Comparison of ENCODE assay signal across 20 cellular contexts in the genomic region with DNA sequence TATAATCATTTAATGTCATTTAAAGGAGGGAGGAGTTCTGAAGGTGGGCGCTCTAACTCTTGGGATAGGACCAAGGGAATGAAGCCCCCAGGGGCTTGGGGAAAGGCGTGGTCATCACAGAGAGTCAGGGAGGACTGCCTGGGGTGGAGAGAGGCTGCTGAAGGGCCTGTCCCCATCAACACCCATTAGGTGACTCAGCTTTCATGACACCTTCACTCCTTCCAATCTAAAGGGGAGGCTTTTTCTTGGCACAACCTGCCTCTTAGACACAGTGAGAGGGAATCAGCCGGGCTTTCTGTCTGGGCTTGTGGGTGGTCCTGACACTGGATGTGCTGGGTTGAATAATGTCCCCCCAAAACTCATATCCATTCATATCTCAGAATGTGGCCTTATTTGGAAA.
"Had no signal": no experiment of that assay in that cellular context is flagged by ENCODE, and none has a peak within 500 bp of the region (broad histone marks: within the 10 kb centered on the region; RNA-seq: fewer than 3 reads in every experiment).

No MANE protein-coding gene starts in this region.

- H3K9me3 Mint-ChIP-seq: activated naive CD4-positive, alpha-beta T cell treated with anti-CD3 and anti-CD28 coated beads, Interleukin-2, amount 10 ng/mL, durations not matched to agents 7 days and 5 days; activated naive CD8-positive, alpha-beta T cell treated with anti-CD3 and anti-CD28 coated beads, Interleukin-2, amount 50 U/mL, for 24 hours; activated T-cell treated with anti-CD3 and anti-CD28 coated beads, Interleukin-2, amount 50 U/mL, for 24 hours; activated T-helper 2 cell treated with anti-CD3 and anti-CD28 coated beads, Interferon-gamma antibody, Interleukin-2, Interleukin-4, amounts not matched to agents 10 μg/mL and 5 μg/mL and 100 μg/mL, durations not matched to agents 14 hours and 24 hours and 36 hours; dendritic cell treated with granulocyte-macrophage colony-stimulating factor and Interleukin-4, amounts not matched to agents 40 ng/mL and 50 ng/mL, for 4 days had no signal

- DNase-seq: activated CD4-positive, alpha-beta T cell treated with anti-CD3 and anti-CD28 coated beads for 36 hours; activated CD4-positive, alpha-beta T cell treated with anti-CD3 and anti-CD28 coated beads, Interleukin-2, amount 50 U/mL, for 48 hours; activated CD8-positive, alpha-beta memory T cell treated with anti-CD3 and anti-CD28 coated beads, Interleukin-2, amount 10 ng/mL, durations not matched to agents 7 days and 5 days; activated naive CD4-positive, alpha-beta T cell treated with anti-CD3 and anti-CD28 coated beads, Interleukin-2, amount 10 ng/mL, durations not matched to agents 7 days and 5 days; activated naive CD8-positive, alpha-beta T cell treated with anti-CD3 and anti-CD28 coated beads, Interleukin-2, amount 50 U/mL, for 24 hours; activated T-cell treated with anti-CD3 and anti-CD28 coated beads, Interleukin-2, amount 50 U/mL, for 24 hours; effector CD8-positive, alpha-beta T cell; foreskin fibroblast; mammary epithelial cell; midbrain; nephron progenitor cell; small intestine; stimulated activated CD4-positive, alpha-beta T cell treated with anti-CD3 and anti-CD28 coated beads, Interleukin-4, amount 100 ng/mL, for 1 hour; stomach; T-helper 2 cell had no signal

- H3K36me3 Mint-ChIP-seq: activated CD8-positive, alpha-beta memory T cell treated with anti-CD3 and anti-CD28 coated beads, Interleukin-2, amount 10 ng/mL, durations not matched to agents 7 days and 5 days; activated naive CD4-positive, alpha-beta T cell treated with anti-CD3 and anti-CD28 coated beads, Interleukin-2, amount 10 ng/mL, durations not matched to agents 7 days and 5 days; type B pancreatic cell had no signal

- ATAC-seq: activated CD4-positive, alpha-beta T cell treated with anti-CD3 and anti-CD28 coated beads for 36 hours; activated CD8-positive, alpha-beta memory T cell treated with anti-CD3 and anti-CD28 coated beads, Interleukin-2, amount 10 ng/mL, durations not matched to agents 7 days and 5 days; activated naive CD8-positive, alpha-beta T cell treated with anti-CD3 and anti-CD28 coated beads, Interleukin-2, amount 50 U/mL, for 24 hours; left lobe of liver had no signal

- H3K27ac ChIP-seq: stomach had no signal

- H3K36me3 ChIP-seq: stomach had no signal

- H3K9me3 ChIP-seq: stomach had no signal

- H3K27ac Mint-ChIP-seq: activated CD4-positive, alpha-beta T cell treated with anti-CD3 and anti-CD28 coated beads for 36 hours; activated CD8-positive, alpha-beta memory T cell treated with anti-CD3 and anti-CD28 coated beads, Interleukin-2, amount 10 ng/mL, durations not matched to agents 7 days and 5 days; activated naive CD4-positive, alpha-beta T cell treated with anti-CD3 and anti-CD28 coated beads, Interleukin-2, amount 10 ng/mL, durations not matched to agents 7 days and 5 days; activated naive CD8-positive, alpha-beta T cell treated with anti-CD3 and anti-CD28 coated beads, Interleukin-2, amount 50 U/mL, for 24 hours; activated T-cell treated with anti-CD3 and anti-CD28 coated beads, Interleukin-2, amount 50 U/mL, for 24 hours; activated T-helper 2 cell treated with anti-CD3 and anti-CD28 coated beads, Interferon-gamma antibody, Interleukin-2, Interleukin-4, amounts not matched to agents 10 μg/mL and 5 μg/mL and 100 μg/mL, durations not matched to agents 14 hours and 24 hours and 36 hours; dendritic cell treated with granulocyte-macrophage colony-stimulating factor and Interleukin-4, amounts not matched to agents 40 ng/mL and 50 ng/mL, for 4 days; nephron progenitor cell; type B pancreatic cell had no signal

- FAIRE-seq: keratinocyte, small intestine had no signal

- H3K4me3 ChIP-seq: stomach had no signal

- H3K4me3 Mint-ChIP-seq: activated CD4-positive, alpha-beta T cell treated with anti-CD3 and anti-CD28 coated beads for 36 hours; activated CD8-positive, alpha-beta memory T cell treated with anti-CD3 and anti-CD28 coated beads, Interleukin-2, amount 10 ng/mL, durations not matched to agents 7 days and 5 days; activated naive CD4-positive, alpha-beta T cell treated with anti-CD3 and anti-CD28 coated beads, Interleukin-2, amount 10 ng/mL, durations not matched to agents 7 days and 5 days; activated naive CD8-positive, alpha-beta T cell treated with anti-CD3 and anti-CD28 coated beads, Interleukin-2, amount 50 U/mL, for 24 hours; activated T-cell treated with anti-CD3 and anti-CD28 coated beads, Interleukin-2, amount 50 U/mL, for 24 hours; dendritic cell treated with granulocyte-macrophage colony-stimulating factor and Interleukin-4, amounts not matched to agents 40 ng/mL and 50 ng/mL, for 4 days; nephron progenitor cell; type B pancreatic cell had no signal
